In the genomic region with DNA sequence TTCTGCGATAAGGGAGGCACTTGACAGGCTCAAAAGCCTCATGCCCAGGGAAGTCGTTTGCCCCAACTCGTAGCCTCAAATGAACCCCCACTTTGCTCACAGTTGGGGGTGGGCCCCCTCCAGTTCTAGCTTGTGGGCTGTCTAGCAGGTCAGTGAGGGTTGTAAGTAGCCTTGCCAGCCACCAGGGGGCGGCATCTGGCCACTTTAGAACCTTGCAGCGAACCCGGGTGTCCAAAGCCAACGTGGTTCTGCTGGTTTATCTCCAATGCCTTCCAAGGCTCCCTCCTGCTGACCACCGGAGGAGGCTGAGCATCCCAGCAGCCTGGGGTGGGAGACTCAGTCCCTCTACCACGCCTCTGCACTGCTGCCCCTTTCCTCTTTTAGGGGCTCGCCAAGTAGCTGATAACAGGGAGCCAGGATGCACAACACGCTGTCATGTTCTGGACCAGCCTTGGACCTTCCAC, we compare ENCODE assay signal across 7 cellular contexts. TPM values are rescaled to one million over a fixed set of nuclear protein-coding genes. Genes with fewer than 3 reads are reported as not detected.
DNase-seq lines count a peak whose midpoint lies in the region; ATAC-seq, FAIRE-seq and TF ChIP-seq lines count a peak whose summit lies in the region.

No MANE protein-coding gene starts in this region.

- TF ChIP-seq POLR2A in GM12891 (IDR thresholded peaks at IDR 0.05; ENCODE audit: low read depth, low read length) = no peak

- FAIRE-seq in GM12891 (lab: Jason Lieb, UNC) = peak; percentile 63

- ATAC-seq in HG02870 (IDR thresholded peaks at IDR 0.05; ENCODE audit: unreplicated experiment) = peak; percentile 61

- DNase-seq in GM12891 (ENCODE audit: insufficient read length, low spot score) (peak; percentile 81), NCI-H510A (lab: John Stamatoyannopoulos, UW) (peak; percentile 56), ecto neural progenitor cell (ENCODE audit: low spot score) (peak; percentile 86), medulla oblongata (ENCODE audit: extremely low spot score) (peak; percentile 87)
- peak; percentile 73 for DNase-seq in activated CD4-positive, alpha-beta T cell treated with anti-CD3 and anti-CD28 coated beads, Interleukin-2, amount 50 U/mL, for 1 hour
- peak; percentile 43 for DNase-seq in stimulated activated CD8-positive, alpha-beta memory T cell treated with anti-CD3 and anti-CD28 coated beads, Interleukin-12 subunit alpha, Interleukin-12 subunit beta, amount 100 ng/mL, for 4 hours (ENCODE audit: low read depth)

TF ChIP-seq in GM12891, 5 proteins besides CTCF, POLR2A, EP300 and RAD21:
- TF ChIP-seq POU2F2 (IDR thresholded peaks at IDR 0.05; ENCODE audit: low read depth, low read length) = 0 out of 2 replicates have a peak, but pooled peaks have one; percentile 7
- TF ChIP-seq SPI1 (IDR thresholded peaks at IDR 0.05; ENCODE audit: low read depth, low read length) = no peak
- no peak for TF ChIP-seq TAF1 (IDR thresholded peaks at IDR 0.05; ENCODE audit: low read depth, low read length)
- TF ChIP-seq PAX5 (IDR thresholded peaks at IDR 0.05; ENCODE audit: insufficient read depth, low read length, severe bottlenecking) = no peak
- TF ChIP-seq POLR2AphosphoS5 (IDR thresholded peaks at IDR 0.05; ENCODE audit: low read depth, low read length) = no peak

RNA-seq across cellular contexts. Expression of a gene that starts 9.2 kb away (rescaled TPM):
- 4.7 TPM for polyA plus RNA-seq in GM12891 (2012; ENCODE audit: low read depth, missing spikeins)

RNA-seq across cellular contexts. Expression of a gene that starts 43.0 kb away (rescaled TPM):
- 55.5 TPM for polyA plus RNA-seq in GM12891 (2012; ENCODE audit: low read depth, missing spikeins)

Comparison
In these comparisons a context has a peak if more than half of its experiments do, and no peak if none do; other contexts are left out.
1. Peak in every context shown above with its lines: DNase-seq and ATAC-seq.